ENCODE assay signal across 1 cellular context in genomic region chr6:166770216-166771116, GRCh38.
TF ChIP-seq lines count a peak whose summit lies in the region.

No MANE protein-coding gene starts in this region.

TF ChIP-seq in HCT116, 20 proteins besides CTCF, POLR2A, EP300 and RAD21 (continued from another document):
- TF ChIP-seq SIN3A (IDR thresholded peaks at IDR 0.05; ENCODE audit: low read depth) (no peak), ELF1 (IDR thresholded peaks at IDR 0.05; ENCODE audit: borderline replicate concordance, low read depth) (no peak), ZFX (IDR thresholded peaks at IDR 0.05) (no peak)
